ENCODE assay signal across 12 cellular contexts in the genomic region with DNA sequence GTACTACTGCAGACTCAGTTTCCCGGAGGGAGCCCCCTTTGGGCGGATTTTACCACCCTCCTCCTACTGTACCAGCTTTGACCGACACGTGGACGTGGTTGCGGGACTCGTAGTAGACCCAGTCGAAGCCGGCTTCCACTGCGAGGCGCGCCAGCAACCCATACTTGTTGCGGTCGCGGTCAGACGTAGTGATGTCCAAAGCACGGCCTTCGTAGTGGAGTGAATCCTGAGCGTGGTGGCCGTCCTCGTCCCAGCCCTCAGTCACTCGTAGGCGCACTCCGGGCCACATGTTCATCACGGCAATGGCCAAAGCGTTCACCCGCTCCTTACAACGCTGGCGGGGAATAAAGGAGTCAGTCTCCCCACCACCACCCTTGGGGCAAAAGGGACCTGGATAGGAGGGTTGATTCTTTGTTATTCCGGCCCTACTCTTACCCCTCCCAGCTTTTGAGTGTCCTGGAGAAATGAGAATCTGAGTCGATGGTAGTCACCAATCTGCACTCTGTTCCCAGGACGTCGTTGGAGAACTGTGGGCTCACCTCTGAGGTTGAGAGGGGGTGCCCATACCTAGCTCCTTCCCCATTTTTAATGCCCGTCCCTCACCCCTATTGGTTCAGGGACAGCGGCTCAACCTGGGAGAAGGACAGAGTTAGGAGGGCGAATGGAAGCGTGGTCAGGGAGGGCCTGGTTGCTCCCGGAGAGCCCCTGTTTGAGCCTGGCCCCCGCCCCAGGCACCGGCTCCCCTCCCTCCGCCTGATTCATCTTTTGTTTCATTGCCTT. TPM values are rescaled to one million over a fixed set of nuclear protein-coding genes. Genes with fewer than 3 reads are reported as not detected.
A peak's percentile ranks its signal among the peaks of the same experiment; 100 is the strongest.
DNase-seq lines count a peak whose midpoint lies in the region; ATAC-seq and TF ChIP-seq lines count a peak whose summit lies in the region.
"Had no signal": no experiment of that assay in that cellular context is flagged by ENCODE, and none has a peak within 500 bp of the region (broad histone marks: within the 10 kb centered on the region; RNA-seq: fewer than 3 reads in every experiment).

No MANE protein-coding gene starts in this region.

- H3K4me3 ChIP-seq in heart left ventricle, result peak overlapping the region in 9 of 12 donors; percentile 33 to 48 (median 46)
- H3K4me3 ChIP-seq in ascending aorta, result peak overlapping the region; percentile 16 to 46
- H3K4me3 ChIP-seq in mesenchymal stem cell (ENCODE audit: insufficient read depth in 1 of 2, low read depth in 1 of 2, low read length in 2 of 2), result peak overlapping the region in 1 of 2 experiments; percentile 68
- H3K4me3 ChIP-seq in testis, result peak overlapping the region; percentile 29 to 52
- H3K4me3 ChIP-seq in breast epithelium, result peak overlapping the region in 1 of 3 donors; percentile 43

- no peak overlapping the region for H4K8ac ChIP-seq in mesenchymal stem cell (ENCODE audit: low read length)

- H4K91ac ChIP-seq in mesenchymal stem cell (ENCODE audit: low read length), result no peak overlapping the region

- no peak overlapping the region for H2BK12ac ChIP-seq in mesenchymal stem cell (ENCODE audit: low read length in 2 of 2)

- H3K23ac ChIP-seq in mesenchymal stem cell (ENCODE audit: low read length in 2 of 2), result peak overlapping the region in 1 of 2 experiments; percentile 67

- peaks cover 0 to 66% (median 35%) of the 10 kb centered on the region in 9 donors for H3K27me3 ChIP-seq in heart left ventricle
- peaks cover 10% of the 10 kb centered on the region for H3K27me3 ChIP-seq in ascending aorta
- peaks cover 70 to 82% of the 10 kb centered on the region in 2 experiments for H3K27me3 ChIP-seq in mesenchymal stem cell (ENCODE audit: control insufficient read depth in 1 of 2, insufficient read depth in 1 of 2, low read length in 2 of 2)
- no peaks in the 10 kb centered on the region for H3K27me3 ChIP-seq in testis
- H3K27me3 ChIP-seq in breast epithelium, result peaks cover 11 to 60% of the 10 kb centered on the region in 2 donors

- TF ChIP-seq POLR2A in heart left ventricle (IDR thresholded peaks at IDR 0.05), result no peak
- TF ChIP-seq POLR2A in testis (IDR thresholded peaks at IDR 0.05), result no peak
- no peak for TF ChIP-seq POLR2A in breast epithelium (IDR thresholded peaks at IDR 0.05)

- peak in 1 of 5 donors; percentile 64 for DNase-seq in heart left ventricle
- DNase-seq in cardiac septum (ENCODE audit: low spot score), result no peak
- DNase-seq in ascending aorta (ENCODE audit: low spot score in 2 of 2), result no peak
- DNase-seq in mesenchymal stem cell, result no peak
- DNase-seq in testis, result no peak
- DNase-seq in breast epithelium (ENCODE audit: low spot score in 2 of 2), result no peak
- DNase-seq: NCI-H1092 treated with DMSO at 0.1 percent for 48 hours had no signal

- WGBS in heart left ventricle, 4 donors, result 33 to 66% (median 56%) methylated on average over 41 of the region's 41 CpGs
- 44% methylated on average over 30 of the region's 41 CpGs for WGBS in mesenchymal stem cell
- 37 to 42% methylated on average over 41 of the region's 41 CpGs for WGBS in testis, 2 donors

- H3K9ac ChIP-seq in mesenchymal stem cell (ENCODE audit: low read length), result no peak overlapping the region

- H3K79me1 ChIP-seq in mesenchymal stem cell (replicated peaks; ENCODE audit: low read length, poor library complexity, severe bottlenecking), result no peaks in the 10 kb centered on the region

- no peak overlapping the region for H3K18ac ChIP-seq in mesenchymal stem cell (ENCODE audit: low read depth in 1 of 2, low read length in 2 of 2)

- H2BK5ac ChIP-seq in mesenchymal stem cell (ENCODE audit: low read depth, low read length, poor library complexity, severe bottlenecking), result no peak overlapping the region

- H3K36me3 ChIP-seq in heart left ventricle, result peaks cover 0 to 8% (median 2%) of the 10 kb centered on the region in 9 donors
- H3K36me3 ChIP-seq in ascending aorta, result no peaks in the 10 kb centered on the region
- H3K36me3 ChIP-seq in mesenchymal stem cell (ENCODE audit: control insufficient read depth in 1 of 2, insufficient read depth in 2 of 2, low read depth in 1 of 2, low read length in 2 of 2), result no peaks in the 10 kb centered on the region
- H3K36me3 ChIP-seq in testis (ENCODE audit: low read depth, missing control alignments), result no peaks in the 10 kb centered on the region
- no peaks in the 10 kb centered on the region for H3K36me3 ChIP-seq in breast epithelium

- TF ChIP-seq CTCF in heart left ventricle (IDR thresholded peaks at IDR 0.05) (no peak), ascending aorta (IDR thresholded peaks at IDR 0.05) (no peak), testis (IDR thresholded peaks at IDR 0.05) (no peak), breast epithelium (IDR thresholded peaks at IDR 0.05) (no peak)

- intact Hi-C loops in heart left ventricle (cut with DNase I), result no loop called here
- intact Hi-C loops in cardiac septum (cut with DNase I), result no loop called here
- intact Hi-C loops in ascending aorta (cut with DNase I), result no loop called here
- intact Hi-C loops in testis (cut with DNase I; ENCODE audit: low total_unique reads), result no loop called here
- intact Hi-C loops in breast epithelium (cut with DNase I; ENCODE audit: low total_unique reads), result no loop called here

- H3K4me1 ChIP-seq in heart left ventricle, result peaks cover 10 to 74% (median 57%) of the 10 kb centered on the region in 12 donors
- H3K4me1 ChIP-seq in ascending aorta, result peaks cover 16 to 33% of the 10 kb centered on the region in 2 donors
- H3K4me1 ChIP-seq in mesenchymal stem cell (ENCODE audit: control insufficient read depth, insufficient read depth, low read depth, low read length), result peaks cover 38% of the 10 kb centered on the region
- peaks cover 50% of the 10 kb centered on the region for H3K4me1 ChIP-seq in testis
- peaks cover 18 to 28% of the 10 kb centered on the region in 2 donors for H3K4me1 ChIP-seq in breast epithelium

- H3K9me3 ChIP-seq in heart left ventricle (no peaks in the 10 kb centered on the region), ascending aorta (no peaks in the 10 kb centered on the region), mesenchymal stem cell (ENCODE audit: control insufficient read depth, low read length) (no peaks in the 10 kb centered on the region), testis (no peaks in the 10 kb centered on the region), breast epithelium (no peaks in the 10 kb centered on the region)

- H2BK15ac ChIP-seq in mesenchymal stem cell (ENCODE audit: low read depth, poor library complexity, severe bottlenecking), result no peak overlapping the region

- no peak overlapping the region for H3K4ac ChIP-seq in mesenchymal stem cell (ENCODE audit: low read depth in 1 of 2, low read length in 2 of 2)

- H3K27ac ChIP-seq in heart left ventricle, result peak overlapping the region in 3 of 12 donors; percentile 29 to 52 (median 50)
- no peak overlapping the region for H3K27ac ChIP-seq in ascending aorta
- no peak overlapping the region for H3K27ac ChIP-seq in mesenchymal stem cell (ENCODE audit: low read length, poor library complexity, severe bottlenecking)
- peak overlapping the region in 1 of 2 donors; percentile 4 for H3K27ac ChIP-seq in testis
- H3K27ac ChIP-seq in breast epithelium, result no peak overlapping the region

- no peak for ATAC-seq in heart left ventricle
- ATAC-seq in HG02798 (IDR thresholded peaks at IDR 0.05; ENCODE audit: poor library complexity, unreplicated experiment), result no peak
- no peak for ATAC-seq in HG03342 (IDR thresholded peaks at IDR 0.05; ENCODE audit: unreplicated experiment)

- peak overlapping the region; percentile 77 for H3K4me2 ChIP-seq in mesenchymal stem cell (ENCODE audit: low read length, poor library complexity, severe bottlenecking)

- no peak overlapping the region for H2AK5ac ChIP-seq in mesenchymal stem cell (ENCODE audit: low read length, severe bottlenecking)

- no peak overlapping the region for H2BK120ac ChIP-seq in mesenchymal stem cell (ENCODE audit: low read depth, low read length)

- no peak overlapping the region for H2AFZ ChIP-seq in mesenchymal stem cell (ENCODE audit: low read depth, low read length)

- no peak overlapping the region for H3K14ac ChIP-seq in mesenchymal stem cell (ENCODE audit: low read length in 2 of 2)

RNA-seq across cellular contexts. Expression of a gene that starts 3.4 kb away (rescaled TPM):
- total RNA-seq in heart left ventricle (1 to 10 TPM in 1 of 9 donors, under 1 TPM in 8; 0.34 to 1.5 (median 0.76) TPM), cardiac septum (1.6 TPM), ascending aorta (31.5 TPM), testis (100 to 1,000 TPM in 1 of 2 donors, 10 to 100 TPM in 1; 97.6 to 148 TPM), breast epithelium (1 to 10 TPM in 2 of 3 donors, under 1 TPM in 1; 0.29 to 1.6 (median 1.4) TPM)
- polyA plus RNA-seq in heart left ventricle (1 to 10 TPM in 1 of 2 donors, under 1 TPM in 1; 0.38 to 1.0 TPM), testis (ENCODE audit: insufficient read depth, low read depth, low replicate concordance) (40.0 TPM)
- polyA plus RNA-seq in mesenchymal stem cell (2013, experiment 1 of 2), result 0.03 TPM
- polyA plus RNA-seq in mesenchymal stem cell (2013, experiment 2 of 2), result not detected
- total RNA-seq: bronchial epithelial cell had no signal
- polyA plus RNA-seq: CD14-positive monocyte had no signal

RNA-seq across cellular contexts. Expression of a gene that starts 19.4 kb away (rescaled TPM):
- total RNA-seq in heart left ventricle, result 10 to 100 TPM; 10.4 to 43.5 (median 27.9) TPM
- polyA plus RNA-seq in heart left ventricle, result 10 to 100 TPM; 17.2 to 23.7 TPM
- total RNA-seq in cardiac septum, result 33.3 TPM
- 74.2 TPM for total RNA-seq in ascending aorta
- polyA plus RNA-seq in mesenchymal stem cell (2013, experiment 1 of 2), result 33.9 TPM
- 30.6 TPM for polyA plus RNA-seq in mesenchymal stem cell (2013, experiment 2 of 2)
- total RNA-seq in testis, result 100 to 1,000 TPM; 223 to 265 TPM
- polyA plus RNA-seq in testis (ENCODE audit: insufficient read depth, low read depth, low replicate concordance), result 178 TPM
- 10 to 100 TPM; 37.6 to 73.0 (median 58.3) TPM for total RNA-seq in breast epithelium

RNA-seq across cellular contexts. Expression of a gene that starts 21.5 kb away (rescaled TPM):
- 1 to 10 TPM in 2 of 9 donors, under 1 TPM in 2, not detected in 5; 0.19 to 2.0 (median 0.72) TPM for total RNA-seq in heart left ventricle
- polyA plus RNA-seq in heart left ventricle, result under 1 TPM; 0.37 to 0.50 TPM
- total RNA-seq in cardiac septum, result 0.38 TPM
- not detected for total RNA-seq in ascending aorta
- 0.83 TPM for polyA plus RNA-seq in mesenchymal stem cell (2013, experiment 1 of 2)
- 0.86 TPM for polyA plus RNA-seq in mesenchymal stem cell (2013, experiment 2 of 2)
- total RNA-seq in testis, result 1 to 10 TPM; 1.7 to 5.9 TPM
- 1.5 TPM for polyA plus RNA-seq in testis (ENCODE audit: insufficient read depth, low read depth, low replicate concordance)
- total RNA-seq in breast epithelium, result 1 to 10 TPM in 1 of 3 donors, under 1 TPM in 1, not detected in 1; 0.59 to 1.3 TPM
- total RNA-seq: ureter had no signal

RNA-seq across cellular contexts. Expression of a gene that starts 30.7 kb away (rescaled TPM):
- total RNA-seq in heart left ventricle (10 to 100 TPM; 32.5 to 82.7 (median 55.6) TPM), cardiac septum (63.8 TPM), ascending aorta (106 TPM), testis (100 to 1,000 TPM; 148 to 169 TPM), breast epithelium (10 to 100 TPM; 35.4 to 51.4 (median 45.9) TPM)
- polyA plus RNA-seq in heart left ventricle (10 to 100 TPM; 38.1 to 47.4 TPM), testis (ENCODE audit: insufficient read depth, low read depth, low replicate concordance) (67.1 TPM)
- 14.1 TPM for polyA plus RNA-seq in mesenchymal stem cell (2013, experiment 1 of 2)
- 11.6 TPM for polyA plus RNA-seq in mesenchymal stem cell (2013, experiment 2 of 2)

RNA-seq across cellular contexts. Expression of a gene that starts 39.9 kb away (rescaled TPM):
- total RNA-seq in heart left ventricle, result 100 to 1,000 TPM; 242 to 966 (median 464) TPM
- 1,000 to 10,000 TPM in 1 of 2 donors, 100 to 1,000 TPM in 1; 189 to 1,651 TPM for polyA plus RNA-seq in heart left ventricle
- 377 TPM for total RNA-seq in cardiac septum
- 1,333 TPM for total RNA-seq in ascending aorta
- polyA plus RNA-seq in mesenchymal stem cell (2013, experiment 1 of 2), result 901 TPM
- 900 TPM for polyA plus RNA-seq in mesenchymal stem cell (2013, experiment 2 of 2)
- total RNA-seq in testis, result 1,000 to 10,000 TPM in 1 of 2 donors, 100 to 1,000 TPM in 1; 642 to 1,178 TPM
- 894 TPM for polyA plus RNA-seq in testis (ENCODE audit: insufficient read depth, low read depth, low replicate concordance)
- 100 to 1,000 TPM; 329 to 646 (median 567) TPM for total RNA-seq in breast epithelium

Comparison
In these comparisons a context has a peak if more than half of its experiments do, and no peak if none do; other contexts are left out.
1. RNA of a gene that starts 3.4 kb away (total RNA-seq): 97.6 to 148 TPM in testis and 31.5 TPM in ascending aorta (single experiment); 1.6 TPM in cardiac septum (single experiment), 0.29 to 1.6 TPM in breast epithelium and 0.34 to 1.5 TPM in heart left ventricle; every median in the first group is over 10 times any median in the second.